19 cellular contexts compared by ENCODE assay signal in genomic region chr15:71595846-71596553, GRCh38.
DNase-seq lines count a peak whose midpoint lies in the region; ATAC-seq and TF ChIP-seq lines count a peak whose summit lies in the region.
"Had no signal": no experiment of that assay in that cellular context is flagged by ENCODE, and none has a peak within 500 bp of the region (broad histone marks: within the 10 kb centered on the region; RNA-seq: fewer than 3 reads in every experiment).

No MANE protein-coding gene starts in this region.

- peak; percentile 37 for ATAC-seq in activated T-helper 17 cell treated with anti-CD3 and anti-CD28 coated beads, Interleukin-2, amount 50 U/mL, for 72 hours (replicated peaks)
- ATAC-seq in esophagus mucosa, result no peak
- no peak for ATAC-seq in effector memory CD8-positive, alpha-beta T cell (replicated peaks)
- ATAC-seq: HCT116 had no signal

- TF ChIP-seq CTCF in HFFc6 (IDR thresholded peaks at IDR 0.05), result no peak
- no peak for TF ChIP-seq CTCF in foreskin fibroblast (IDR thresholded peaks at IDR 0.05; ENCODE audit: low read depth, low read length)
- TF ChIP-seq CTCF in testis (IDR thresholded peaks at IDR 0.05), result no peak

- DNase-seq in HFFc6 (peak; percentile 35), foreskin fibroblast (peak; percentile 45 to 46), testis (no peak), ureter (ENCODE audit: low spot score) (no peak)
- DNase-seq in effector memory CD8-positive, alpha-beta T cell, result no peak
- DNase-seq: activated CD4-positive, alpha-beta T cell treated with anti-CD3 and anti-CD28 coated beads, Interleukin-2, amount 10 ng/mL, durations not matched to agents 24 days and 14 days; activated CD8-positive, alpha-beta memory T cell treated with anti-CD3 and anti-CD28 coated beads, Interleukin-2, amount 50 U/mL, for 4 hours; activated gamma-delta T cell treated with Interleukin-2 at 50 U/mL for 16 hours; cortex of kidney; GDM1; kidney; NCI-H1417; NCI-H748 treated with DMSO at 0.1 percent for 48 hours; stimulated activated CD4-positive, alpha-beta T cell treated with anti-CD3 and anti-CD28 coated beads, Interleukin-2, amount 100 ng/mL, for 24 hours had no signal

- peak overlapping the region; percentile 60 for H3K27ac Mint-ChIP-seq in HFFc6
- no peak overlapping the region for H3K27ac Mint-ChIP-seq in activated T-helper 17 cell treated with anti-CD3 and anti-CD28 coated beads, Interleukin-2, amount 50 U/mL, for 72 hours
- no peak overlapping the region for H3K27ac Mint-ChIP-seq in effector memory CD8-positive, alpha-beta T cell
- H3K27ac Mint-ChIP-seq: activated CD4-positive, alpha-beta T cell treated with anti-CD3 and anti-CD28 coated beads, Interleukin-2, amount 10 ng/mL, durations not matched to agents 24 days and 14 days had no signal

- intact Hi-C loops in testis (cut with DNase I; ENCODE audit: low total_unique reads), result no loop called here

- H3K9me3 ChIP-seq in testis, result no peaks in the 10 kb centered on the region

- no peak overlapping the region for H3K4me3 Mint-ChIP-seq in HFFc6
- H3K4me3 Mint-ChIP-seq in activated T-helper 17 cell treated with anti-CD3 and anti-CD28 coated beads, Interleukin-2, amount 50 U/mL, for 72 hours, result no peak overlapping the region
- no peak overlapping the region for H3K4me3 Mint-ChIP-seq in effector memory CD8-positive, alpha-beta T cell
- H3K4me3 Mint-ChIP-seq: activated CD4-positive, alpha-beta T cell treated with anti-CD3 and anti-CD28 coated beads, Interleukin-2, amount 10 ng/mL, durations not matched to agents 24 days and 14 days; neural crest cell had no signal

- TF ChIP-seq POLR2A in testis (IDR thresholded peaks at IDR 0.05), result no peak

- H3K4me3 ChIP-seq in foreskin fibroblast (ENCODE audit: low read depth in 1 of 2, low read length in 2 of 2), result no peak overlapping the region
- no peak overlapping the region for H3K4me3 ChIP-seq in testis

- H3K27me3 Mint-ChIP-seq in HFFc6 (ENCODE audit: insufficient read depth), result peaks cover 6% of the 10 kb centered on the region
- H3K27me3 Mint-ChIP-seq in activated T-helper 17 cell treated with anti-CD3 and anti-CD28 coated beads, Interleukin-2, amount 50 U/mL, for 72 hours, result peaks cover 5% of the 10 kb centered on the region
- H3K27me3 Mint-ChIP-seq in effector memory CD8-positive, alpha-beta T cell, result peaks cover 24 to 32% of the 10 kb centered on the region in 2 donors
- H3K27me3 Mint-ChIP-seq: activated CD4-positive, alpha-beta T cell treated with anti-CD3 and anti-CD28 coated beads, Interleukin-2, amount 10 ng/mL, durations not matched to agents 24 days and 14 days had no signal

- no peaks in the 10 kb centered on the region for H3K36me3 Mint-ChIP-seq in HFFc6 (ENCODE audit: low read depth)
- no peaks in the 10 kb centered on the region for H3K36me3 Mint-ChIP-seq in activated T-helper 17 cell treated with anti-CD3 and anti-CD28 coated beads, Interleukin-2, amount 50 U/mL, for 72 hours (ENCODE audit: low read depth)
- no peaks in the 10 kb centered on the region for H3K36me3 Mint-ChIP-seq in effector memory CD8-positive, alpha-beta T cell (ENCODE audit: insufficient read depth)

- peak overlapping the region; percentile 44 to 50 for H3K27ac ChIP-seq in testis
- H3K27ac ChIP-seq: epithelial cell of prostate had no signal

- peaks cover 16% of the 10 kb centered on the region for H3K4me1 ChIP-seq in testis

- H3K4me1 Mint-ChIP-seq in HFFc6 (ENCODE audit: low read depth), result peaks cover 43% of the 10 kb centered on the region
- no peaks in the 10 kb centered on the region for H3K4me1 Mint-ChIP-seq in activated T-helper 17 cell treated with anti-CD3 and anti-CD28 coated beads, Interleukin-2, amount 50 U/mL, for 72 hours
- no peaks in the 10 kb centered on the region for H3K4me1 Mint-ChIP-seq in effector memory CD8-positive, alpha-beta T cell (ENCODE audit: low read depth in 2 of 2)
- H3K4me1 Mint-ChIP-seq: activated CD4-positive, alpha-beta T cell treated with anti-CD3 and anti-CD28 coated beads, Interleukin-2, amount 10 ng/mL, durations not matched to agents 24 days and 14 days had no signal

- WGBS in testis, 2 donors, result 85 to 87% methylated on average over 6 of the region's 6 CpGs

- no peaks in the 10 kb centered on the region for H3K9me3 Mint-ChIP-seq in HFFc6
- H3K9me3 Mint-ChIP-seq in activated T-helper 17 cell treated with anti-CD3 and anti-CD28 coated beads, Interleukin-2, amount 50 U/mL, for 72 hours, result no peaks in the 10 kb centered on the region
- no peaks in the 10 kb centered on the region for H3K9me3 Mint-ChIP-seq in effector memory CD8-positive, alpha-beta T cell
- H3K9me3 Mint-ChIP-seq: activated CD4-positive, alpha-beta T cell treated with anti-CD3 and anti-CD28 coated beads, Interleukin-2, amount 10 ng/mL, durations not matched to agents 24 days and 14 days had no signal

- H3K36me3 ChIP-seq in testis (ENCODE audit: low read depth, missing control alignments), result no peaks in the 10 kb centered on the region

- H3K27me3 ChIP-seq in testis, result no peaks in the 10 kb centered on the region

Comparison
In these comparisons a context has a peak if more than half of its experiments do, and no peak if none do; other contexts are left out.
1. DNase-seq: peak in HFFc6 (single experiment) and foreskin fibroblast (2 of 2); none in testis (single experiment), ureter (single experiment) and effector memory CD8-positive, alpha-beta T cell (0 of 3).